In genomic region chr17:42387221-42387657, GRCh38 we compare ENCODE assay signal across 1 cellular context.
TF ChIP-seq lines count a peak whose summit lies in the region.

No MANE protein-coding gene starts in this region.

TF ChIP-seq in K562, 482 proteins besides CTCF, POLR2A, EP300 and RAD21 (continued from another document):
- TF ChIP-seq MNT (conservative IDR thresholded peaks at IDR 0.05): peak; percentile 54 to 64; a peak in 3 of 4 replicates
- TF ChIP-seq PRDM10 (IDR thresholded peaks at IDR 0.05; ENCODE audit: partially characterized antibody): peak; percentile 91
- peak; percentile 23 to 46; a peak in 1 of 4 replicates for TF ChIP-seq FOXK2 (conservative IDR thresholded peaks at IDR 0.05 in 1 of 2, IDR thresholded peaks at IDR 0.05 in 1 of 2; ENCODE audit: low read depth in 2 of 2)
- TF ChIP-seq SMARCB1 (IDR thresholded peaks at IDR 0.05; ENCODE audit: insufficient read length, low read depth): peak; percentile 54
- no peak for TF ChIP-seq FOXK1 (CRISPR knock-in tag; IDR thresholded peaks at IDR 0.05; ENCODE audit: borderline replicate concordance)
- peak; percentile 70 for TF ChIP-seq NFIC (IDR thresholded peaks at IDR 0.05)
- no peak for TF ChIP-seq ZBTB9 (CRISPR knock-in tag; IDR thresholded peaks at IDR 0.05)
- TF ChIP-seq NKRF (IDR thresholded peaks at IDR 0.05; ENCODE audit: borderline replicate concordance): peak; percentile 75; the same call in 1 of the 2 replicates
- TF ChIP-seq ZNF780A (CRISPR knock-in tag; IDR thresholded peaks at IDR 0.05): no peak
- no peak for TF ChIP-seq MYC (IDR thresholded peaks at IDR 0.05; ENCODE audit: low read depth, low read length)
- no peak for TF ChIP-seq MYC (CRISPR knock-in tag; IDR thresholded peaks at IDR 0.05; ENCODE audit: borderline replicate concordance, low read depth)
- no peak for TF ChIP-seq ZNF79 (CRISPR knock-in tag; IDR thresholded peaks at IDR 0.05; ENCODE audit: low read depth)
- peak in 1 of 2 experiments; percentile 76; a peak in 2 of 4 replicates for TF ChIP-seq HDAC1 (IDR thresholded peaks at IDR 0.05)
- TF ChIP-seq SIN3A (IDR thresholded peaks at IDR 0.05; ENCODE audit: borderline replicate concordance in 2 of 2, control insufficient read depth in 1 of 2, low read depth in 2 of 2, low read length in 2 of 2): peak in 1 of 2 experiments; percentile 88; a peak in 1 of 4 replicates
- TF ChIP-seq BRD4 (IDR thresholded peaks at IDR 0.05): 0 out of 2 replicates have a peak, but pooled peaks have one; percentile 62
- TF ChIP-seq ZC3H8 (IDR thresholded peaks at IDR 0.05): no peak
